ENCODE assay signal across 23 cellular contexts in genomic region chr21:37790905-37791304, GRCh38.
DNase-seq lines count a peak whose midpoint lies in the region; ATAC-seq and TF ChIP-seq lines count a peak whose summit lies in the region.
"Had no signal": no experiment of that assay in that cellular context is flagged by ENCODE, and none has a peak within 500 bp of the region (broad histone marks: within the 10 kb centered on the region; RNA-seq: fewer than 3 reads in every experiment).

No MANE protein-coding gene starts in this region.

- no peak overlapping the region for H3K4me3 ChIP-seq in ascending aorta
- H3K4me3 ChIP-seq in tibial artery, result no peak overlapping the region
- H3K4me3 ChIP-seq: A549; BLaER1 treated with 17β-estradiol and CSF1 and Interleukin-3, amounts not matched to agents 10 nM and 100 nM had no signal

- no peak for TF ChIP-seq CTCF in ascending aorta (IDR thresholded peaks at IDR 0.05)
- no peak for TF ChIP-seq CTCF in tibial artery (IDR thresholded peaks at IDR 0.05)
- no peak for TF ChIP-seq CTCF in type B pancreatic cell (conservative IDR thresholded peaks at IDR 0.05)

- peak overlapping the region; percentile 26 to 48 for H3K27ac ChIP-seq in ascending aorta
- H3K27ac ChIP-seq in tibial artery, result peak overlapping the region; percentile 23 to 32
- H3K27ac ChIP-seq: 22Rv1; A549; BLaER1 treated with 17β-estradiol and CSF1 and Interleukin-3, amounts not matched to agents 10 nM and 100 nM; C4-2B had no signal

- peaks cover 0 to 3% of the 10 kb centered on the region in 2 donors for H3K9me3 ChIP-seq in ascending aorta
- H3K9me3 ChIP-seq in tibial artery, result no peaks in the 10 kb centered on the region
- H3K9me3 ChIP-seq: A549 had no signal

- ATAC-seq in Right ventricle myocardium superior (ENCODE audit: poor library complexity) (peak; percentile 46), Right ventricle myocardium inferior (no peak), GM21529 (IDR thresholded peaks at IDR 0.05; ENCODE audit: unreplicated experiment) (no peak)
- ATAC-seq: A549 had no signal

- H3K9me3 Mint-ChIP-seq in type B pancreatic cell, result no peaks in the 10 kb centered on the region

- no peak overlapping the region for H3K4me3 Mint-ChIP-seq in type B pancreatic cell
- H3K4me3 Mint-ChIP-seq: B cell; CD4-positive, alpha-beta memory T cell; CD4-positive, CD25-positive, alpha-beta regulatory T cell; CD8-positive, alpha-beta memory T cell had no signal

- H3K4me1 Mint-ChIP-seq in type B pancreatic cell (ENCODE audit: unreplicated experiment), result no peaks in the 10 kb centered on the region
- H3K4me1 Mint-ChIP-seq: B cell; CD4-positive, alpha-beta memory T cell; CD4-positive, CD25-positive, alpha-beta regulatory T cell; CD8-positive, alpha-beta memory T cell had no signal

- intact Hi-C loops in Right ventricle myocardium superior (cut with DNase I), result no loop called here
- intact Hi-C loops in Right ventricle myocardium inferior (cut with DNase I), result no loop called here
- intact Hi-C loops in ascending aorta (cut with DNase I), result no loop called here
- intact Hi-C loops in tibial artery (cut with DNase I; ENCODE audit: low total_unique reads), result no loop called here

- peaks cover 2% of the 10 kb centered on the region for H3K27me3 Mint-ChIP-seq in type B pancreatic cell
- H3K27me3 Mint-ChIP-seq: B cell; CD4-positive, CD25-positive, alpha-beta regulatory T cell had no signal

- H3K4me1 ChIP-seq in ascending aorta, result peaks cover 4 to 9% of the 10 kb centered on the region in 2 donors
- peaks cover 0 to 43% (median 15%) of the 10 kb centered on the region in 4 donors for H3K4me1 ChIP-seq in tibial artery
- H3K4me1 ChIP-seq: BLaER1 treated with 17β-estradiol and CSF1 and Interleukin-3, amounts not matched to agents 10 nM and 100 nM had no signal

- no peaks in the 10 kb centered on the region for H3K36me3 ChIP-seq in ascending aorta
- no peaks in the 10 kb centered on the region for H3K36me3 ChIP-seq in tibial artery
- H3K36me3 ChIP-seq: BLaER1 treated with 17β-estradiol and CSF1 and Interleukin-3, amounts not matched to agents 10 nM and 100 nM had no signal

- H3K27me3 ChIP-seq in ascending aorta (no peaks in the 10 kb centered on the region), tibial artery (no peaks in the 10 kb centered on the region)
- H3K27me3 ChIP-seq: BLaER1 treated with 17β-estradiol and CSF1 and Interleukin-3, amounts not matched to agents 10 nM and 100 nM had no signal

- H3K36me3 Mint-ChIP-seq in type B pancreatic cell, result no peaks in the 10 kb centered on the region
- H3K36me3 Mint-ChIP-seq: CD4-positive, alpha-beta memory T cell; CD4-positive, CD25-positive, alpha-beta regulatory T cell; CD8-positive, alpha-beta memory T cell had no signal

- DNase-seq in Right ventricle myocardium superior (no peak), Right ventricle myocardium inferior (ENCODE audit: missing footprints) (no peak), ascending aorta (ENCODE audit: low spot score in 2 of 2) (no peak), tibial artery (peak; percentile 35 to 74), type B pancreatic cell (ENCODE audit: extremely low spot score, unreplicated experiment) (no peak)
- DNase-seq: AML-193; CD4-positive, alpha-beta memory T cell; CD4-positive, CD25-positive, alpha-beta regulatory T cell; CD8-positive, alpha-beta memory T cell; COR-L47; DMS 273 treated with DMSO at 0.1 percent for 48 hours; DMS153; DMS53; DMS79; DND-41; EL; GDM1 had no signal

- H3K27ac Mint-ChIP-seq in type B pancreatic cell, result no peak overlapping the region
- H3K27ac Mint-ChIP-seq: B cell; CD4-positive, alpha-beta memory T cell; CD4-positive, CD25-positive, alpha-beta regulatory T cell had no signal

Comparison
In these comparisons a context has a peak if more than half of its experiments do, and no peak if none do; other contexts are left out.
1. DNase-seq: peak in tibial artery (2 of 2); none in Right ventricle myocardium superior (single experiment), Right ventricle myocardium inferior (single experiment), ascending aorta (0 of 2) and type B pancreatic cell (single experiment).